ENCODE assay signal across 1 cellular context in the genomic region with DNA sequence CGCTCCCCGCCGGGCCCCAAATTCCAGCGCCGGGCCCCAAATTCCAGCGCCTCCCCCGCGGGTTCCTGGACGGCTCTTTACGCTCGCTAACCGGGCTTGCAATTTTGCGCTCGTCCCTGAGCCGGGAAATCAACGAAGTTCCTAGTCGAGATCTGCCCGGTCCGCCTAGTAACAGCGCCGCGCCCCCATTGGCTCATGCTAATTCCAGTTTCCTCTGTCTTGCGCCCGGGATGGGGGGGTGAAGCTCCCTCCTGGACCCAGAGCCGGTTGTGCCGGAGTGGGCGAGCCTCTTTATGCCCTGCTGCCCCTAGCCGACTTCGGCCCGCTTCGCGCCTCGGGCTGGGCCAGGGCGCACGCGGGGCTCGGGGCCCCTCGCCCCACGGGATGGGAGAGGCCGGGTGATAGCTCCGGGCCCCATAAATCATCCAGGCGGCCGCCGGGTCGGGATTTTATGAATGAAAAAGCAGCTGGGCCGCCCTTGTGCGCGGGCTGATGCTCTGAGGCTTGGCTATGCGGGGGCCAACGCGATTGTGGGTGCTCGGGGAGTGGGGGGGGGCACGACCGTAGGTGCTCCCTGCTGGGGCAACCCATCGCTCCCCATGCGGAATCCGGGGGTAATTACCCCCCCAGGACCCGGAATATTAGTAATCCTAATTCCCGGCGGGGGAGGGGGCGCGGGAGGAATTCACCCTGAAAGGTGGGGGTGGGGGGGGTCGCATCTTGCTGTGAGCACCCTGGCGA.
TF ChIP-seq lines count a peak whose summit lies in the region.

No MANE protein-coding gene starts in this region.

TF ChIP-seq in H1, 55 proteins besides CTCF, POLR2A, EP300 and RAD21:
- TF ChIP-seq, protein P1, sequence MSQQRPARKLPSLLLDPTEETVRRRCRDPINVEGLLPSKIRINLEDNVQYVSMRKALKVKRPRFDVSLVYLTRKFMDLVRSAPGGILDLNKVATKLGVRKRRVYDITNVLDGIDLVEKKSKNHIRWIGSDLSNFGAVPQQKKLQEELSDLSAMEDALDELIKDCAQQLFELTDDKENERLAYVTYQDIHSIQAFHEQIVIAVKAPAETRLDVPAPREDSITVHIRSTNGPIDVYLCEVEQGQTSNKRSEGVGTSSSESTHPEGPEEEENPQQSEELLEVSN (IDR thresholded peaks at IDR 0.05), result peak; percentile 71
- TF ChIP-seq SP1 (IDR thresholded peaks at IDR 0.05; ENCODE audit: low read depth, low read length) (peak; percentile 65), TEAD4 (IDR thresholded peaks at IDR 0.05; ENCODE audit: low read depth, low read length) (peak; percentile 90), EGR1 (IDR thresholded peaks at IDR 0.05; ENCODE audit: borderline replicate concordance, low read depth, low read length) (0 out of 2 replicates have a peak, but pooled peaks have one; percentile 57), TAF1 (IDR thresholded peaks at IDR 0.05; ENCODE audit: low read depth, low read length) (peak; percentile 70), CHD2 (IDR thresholded peaks at IDR 0.05; ENCODE audit: low read length) (no peak), RFX5 (IDR thresholded peaks at IDR 0.05; ENCODE audit: borderline replicate concordance, low read depth, low read length) (peak; percentile 94), GABPA (IDR thresholded peaks at IDR 0.05; ENCODE audit: borderline replicate concordance, insufficient read depth, low read length) (no peak), TCF12 (IDR thresholded peaks at IDR 0.05; ENCODE audit: low read depth, low read length) (0 out of 2 replicates have a peak, but pooled peaks have one; percentile 23), PHF8 (conservative IDR thresholded peaks at IDR 0.05; ENCODE audit: low read depth, low read length) (0 out of 2 replicates have a peak, but pooled peaks have one; percentile 31), HDAC2 (IDR thresholded peaks at IDR 0.05; ENCODE audit: borderline replicate concordance in 1 of 2, low read depth in 2 of 2, low read length in 2 of 2) (peak in 1 of 2 experiments; percentile 8; a peak in 1 of 4 replicates), CBX8 (IDR thresholded peaks at IDR 0.05; ENCODE audit: borderline replicate concordance, low read depth, low read length) (no peak), TAF7 (optimal IDR thresholded peaks at IDR 0.05; ENCODE audit: borderline replicate concordance, low read depth, low read length) (no peak), SRF (IDR thresholded peaks at IDR 0.05; ENCODE audit: low read depth, low read length) (no peak), CHD1 (IDR thresholded peaks at IDR 0.05; ENCODE audit: low read depth, low read length) (no peak), TBP (IDR thresholded peaks at IDR 0.05; ENCODE audit: low read depth, low read length) (peak; percentile 49), ZNF274 (IDR thresholded peaks at IDR 0.05; ENCODE audit: borderline replicate concordance, extremely low read depth, low read length) (no peak), FOSL1 (IDR thresholded peaks at IDR 0.05; ENCODE audit: insufficient read depth, low read depth, low read length) (no peak), CREB1 (IDR thresholded peaks at IDR 0.05) (peak; percentile 53; the same call in 1 of the 2 replicates), JUN (IDR thresholded peaks at IDR 0.05; ENCODE audit: low read depth, low read length) (no peak), POLR2AphosphoS5 (IDR thresholded peaks at IDR 0.05; ENCODE audit: low read depth, low read length) (peak; percentile 64), BACH1 (IDR thresholded peaks at IDR 0.05; ENCODE audit: low read length) (peak; percentile 22; the same call in 1 of the 2 replicates), POU5F1 (IDR thresholded peaks at IDR 0.05; ENCODE audit: low read depth, low read length) (no peak), SP4 (IDR thresholded peaks at IDR 0.05; ENCODE audit: low read length) (no peak), KDM5A (IDR thresholded peaks at IDR 0.05; ENCODE audit: low read length) (no peak)
- TF ChIP-seq, protein P2, sequence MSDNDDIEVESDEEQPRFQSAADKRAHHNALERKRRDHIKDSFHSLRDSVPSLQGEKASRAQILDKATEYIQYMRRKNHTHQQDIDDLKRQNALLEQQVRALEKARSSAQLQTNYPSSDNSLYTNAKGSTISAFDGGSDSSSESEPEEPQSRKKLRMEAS (IDR thresholded peaks at IDR 0.05), result peak; percentile 80
- TF ChIP-seq, protein P3, sequence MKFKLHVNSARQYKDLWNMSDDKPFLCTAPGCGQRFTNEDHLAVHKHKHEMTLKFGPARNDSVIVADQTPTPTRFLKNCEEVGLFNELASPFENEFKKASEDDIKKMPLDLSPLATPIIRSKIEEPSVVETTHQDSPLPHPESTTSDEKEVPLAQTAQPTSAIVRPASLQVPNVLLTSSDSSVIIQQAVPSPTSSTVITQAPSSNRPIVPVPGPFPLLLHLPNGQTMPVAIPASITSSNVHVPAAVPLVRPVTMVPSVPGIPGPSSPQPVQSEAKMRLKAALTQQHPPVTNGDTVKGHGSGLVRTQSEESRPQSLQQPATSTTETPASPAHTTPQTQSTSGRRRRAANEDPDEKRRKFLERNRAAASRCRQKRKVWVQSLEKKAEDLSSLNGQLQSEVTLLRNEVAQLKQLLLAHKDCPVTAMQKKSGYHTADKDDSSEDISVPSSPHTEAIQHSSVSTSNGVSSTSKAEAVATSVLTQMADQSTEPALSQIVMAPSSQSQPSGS (IDR thresholded peaks at IDR 0.05; ENCODE audit: low read length), result no peak
